Comparison of ENCODE assay signal across 8 cellular contexts in genomic region chr1:6026095-6026809, GRCh38. TPM values are rescaled to one million over a fixed set of nuclear protein-coding genes. Genes with fewer than 3 reads are reported as not detected.
DNase-seq lines count a peak whose midpoint lies in the region; ATAC-seq and TF ChIP-seq lines count a peak whose summit lies in the region.

No MANE protein-coding gene starts in this region.

- TF ChIP-seq POLR2A in prostate gland (IDR thresholded peaks at IDR 0.05) (peak; percentile 11), vagina (IDR thresholded peaks at IDR 0.05) (no peak)

- no peak overlapping the region for H3K27ac ChIP-seq in foreskin keratinocyte
- H3K27ac ChIP-seq in prostate gland: no peak overlapping the region
- no peak overlapping the region for H3K27ac ChIP-seq in vagina

- peak; percentile 98 for DNase-seq in CD1c-positive myeloid dendritic cell (ENCODE audit: extremely low spot score)
- DNase-seq in GM19238 (ENCODE audit: insufficient read length, low spot score): peak; percentile 86
- peak; percentile 95 for DNase-seq in NK-92 treated with Interleukin-12 subunit alpha and Interleukin-12 subunit beta, amount 100 ng/mL, for 24 hours (lab: John Stamatoyannopoulos, UW)
- DNase-seq in activated CD8-positive, alpha-beta memory T cell treated with anti-CD3 and anti-CD28 coated beads, Interleukin-2, amount 50 U/mL, for 24 hours (ENCODE audit: extremely low read depth): peak; percentile 87
- peak; percentile 69 to 79 for DNase-seq in foreskin keratinocyte
- peak; percentile 39 for DNase-seq in prostate gland (ENCODE audit: low spot score)
- no peak for DNase-seq in vagina (ENCODE audit: extremely low spot score in 2 of 2)

- WGBS in prostate gland: 38% methylated on average over 23 of the region's 34 CpGs

- ATAC-seq in HG03280 (IDR thresholded peaks at IDR 0.05; ENCODE audit: unreplicated experiment) (peak; percentile 86), foreskin keratinocyte (peak; percentile 90)

- peaks cover 4% of the 10 kb centered on the region for H3K4me1 ChIP-seq in foreskin keratinocyte
- no peaks in the 10 kb centered on the region for H3K4me1 ChIP-seq in prostate gland (replicated peaks)
- peaks cover 14% of the 10 kb centered on the region for H3K4me1 ChIP-seq in vagina

- H3K27me3 ChIP-seq in foreskin keratinocyte (peaks cover 10% of the 10 kb centered on the region), prostate gland (replicated peaks; ENCODE audit: insufficient read depth) (no peaks in the 10 kb centered on the region), vagina (no peaks in the 10 kb centered on the region)

- H3K36me3 ChIP-seq in prostate gland (no peaks in the 10 kb centered on the region), vagina (no peaks in the 10 kb centered on the region)

- H3K4me3 ChIP-seq in prostate gland (peak overlapping the region in 1 of 2 donors; percentile 2), vagina (peak overlapping the region; percentile 26 to 33)

- TF ChIP-seq CTCF in foreskin keratinocyte (conservative IDR thresholded peaks at IDR 0.05) (no peak), prostate gland (IDR thresholded peaks at IDR 0.05) (no peak), vagina (IDR thresholded peaks at IDR 0.05) (no peak)

- intact Hi-C loops in prostate gland (cut with DNase I) (no loop called here), vagina (cut with DNase I) (no loop called here)

- H3K9me3 ChIP-seq in prostate gland (no peaks in the 10 kb centered on the region), vagina (no peaks in the 10 kb centered on the region)

RNA-seq across cellular contexts. Expression of gene KCNAB2, which starts 19.4 kb away (rescaled TPM):
- 2.0 TPM in 2 replicates for total RNA-seq in foreskin keratinocyte
- polyA plus RNA-seq in foreskin keratinocyte: 1.8 and 2.0 TPM in 2 replicates
- 1 to 10 TPM; 2.0 to 5.5 TPM for total RNA-seq in prostate gland
- 8.8 TPM for total RNA-seq in vagina

RNA-seq across cellular contexts. Expression of gene NPHP4, which starts 34.0 kb away (rescaled TPM):
- 7.4 and 9.2 TPM in 2 replicates for total RNA-seq in foreskin keratinocyte
- 3.9 and 4.8 TPM in 2 replicates for polyA plus RNA-seq in foreskin keratinocyte
- 10 to 100 TPM; 11.4 to 32.2 TPM for total RNA-seq in prostate gland
- 11.3 TPM for total RNA-seq in vagina

Comparison
In these comparisons a context has a peak if more than half of its experiments do, and no peak if none do; other contexts are left out.
1. DNase-seq: peak in CD1c-positive myeloid dendritic cell (single experiment), GM19238 (single experiment), NK-92 treated with Interleukin-12 subunit alpha and Interleukin-12 subunit beta, amount 100 ng/mL, for 24 hours (single experiment), activated CD8-positive, alpha-beta memory T cell treated with anti-CD3 and anti-CD28 coated beads, Interleukin-2, amount 50 U/mL, for 24 hours (single experiment), foreskin keratinocyte (2 of 2) and prostate gland (single experiment); none in vagina (0 of 2).